Comparison of ENCODE assay signal across 34 cellular contexts in the genomic region with DNA sequence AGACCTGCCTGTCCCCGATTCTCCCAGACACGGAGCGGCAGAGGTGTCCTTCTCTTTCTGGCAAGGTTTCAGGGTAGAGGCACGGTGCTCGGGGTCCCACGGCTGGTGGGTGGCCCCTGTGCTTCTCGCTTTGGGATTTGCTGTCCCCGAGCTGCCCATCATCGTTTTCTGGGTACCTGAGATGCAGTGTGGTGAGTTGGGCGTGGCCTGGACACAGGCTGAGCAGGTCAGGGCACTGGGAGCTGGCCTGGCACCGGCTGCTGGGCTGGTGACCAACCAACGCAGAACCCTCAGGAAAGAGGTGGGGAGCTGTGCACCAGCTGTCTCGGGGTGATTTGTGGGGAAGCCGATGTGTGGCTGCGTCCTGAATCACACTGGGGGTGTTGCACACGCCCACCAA.
"Had no signal": no experiment of that assay in that cellular context is flagged by ENCODE, and none has a peak within 500 bp of the region (broad histone marks: within the 10 kb centered on the region; RNA-seq: fewer than 3 reads in every experiment).

No MANE protein-coding gene starts in this region.

- H3K4me1 Mint-ChIP-seq: activated CD4-positive, alpha-beta T cell treated with anti-CD3 and anti-CD28 coated beads for 36 hours; activated naive CD4-positive, alpha-beta T cell treated with anti-CD3 and anti-CD28 coated beads, Interleukin-2, amount 50 U/mL, for 24 hours; activated naive CD8-positive, alpha-beta T cell treated with anti-CD3 and anti-CD28 coated beads, Interleukin-2, amount 50 U/mL, for 24 hours; central memory CD8-positive, alpha-beta T cell had no signal

- H3K4me1 ChIP-seq: adrenal gland, ascending aorta, esophagus muscularis mucosa, foreskin keratinocyte, gastrocnemius medialis had no signal

- H3K9me3 ChIP-seq: adrenal gland, ascending aorta, esophagus muscularis mucosa, gastrocnemius medialis had no signal

- H3K27ac ChIP-seq: adrenal gland, ascending aorta, brain microvascular endothelial cell, coronary artery, esophagus muscularis mucosa, foreskin keratinocyte, gastrocnemius medialis had no signal

- DNase-seq: activated CD4-positive, alpha-beta memory T cell treated with anti-CD3 and anti-CD28 coated beads for 36 hours; activated CD4-positive, alpha-beta T cell treated with anti-CD3 and anti-CD28 coated beads for 36 hours; activated CD4-positive, alpha-beta T cell treated with anti-CD3 and anti-CD28 coated beads, Interleukin-2, amount 10 ng/mL, durations not matched to agents 24 days and 14 days; activated CD4-positive, CD25-positive, alpha-beta regulatory T cell; activated CD4-positive, CD25-positive, alpha-beta regulatory T cell treated with anti-CD3 and anti-CD28 coated beads, Interleukin-2, amount 50 U/mL, for 72 hours; activated CD8-positive, alpha-beta memory T cell treated with anti-CD3 and anti-CD28 coated beads, Interleukin-2, amount 10 ng/mL, durations not matched to agents 7 days and 5 days; activated CD8-positive, alpha-beta memory T cell treated with anti-CD3 and anti-CD28 coated beads, Interleukin-2, amount 50 U/mL, for 4 hours; activated CD8-positive, alpha-beta T cell treated with anti-CD3 and anti-CD28 coated beads, Interleukin-2, amount 10 ng/mL, durations not matched to agents 7 days and 5 days; activated effector memory CD4-positive, alpha-beta T cell treated with anti-CD3 and anti-CD28 coated beads, Interleukin-2, amount 50 U/mL, for 16 hours; activated naive CD4-positive, alpha-beta T cell treated with anti-CD3 and anti-CD28 coated beads for 36 hours; activated naive CD8-positive, alpha-beta T cell treated with anti-CD3 and anti-CD28 coated beads for 36 hours; activated naive CD8-positive, alpha-beta T cell treated with anti-CD3 and anti-CD28 coated beads, Interleukin-2, amount 50 U/mL, for 24 hours; activated T-cell treated with anti-CD3 and anti-CD28 coated beads, Interleukin-2, amount 50 U/mL, for 1 hour; activated T-cell treated with anti-CD3 and anti-CD28 coated beads, Interleukin-2, amount 50 U/mL, for 48 hours; adrenal gland; brain microvascular endothelial cell; effector CD4-positive, alpha-beta T cell; effector memory CD8-positive, alpha-beta T cell; erythroblast; foreskin keratinocyte; gastrocnemius medialis; head of caudate nucleus; T-cell; T1000 had no signal

- H3K4me3 Mint-ChIP-seq: activated CD4-positive, alpha-beta memory T cell treated with anti-CD3 and anti-CD28 coated beads for 36 hours; activated CD4-positive, alpha-beta T cell treated with anti-CD3 and anti-CD28 coated beads for 36 hours; activated CD4-positive, alpha-beta T cell treated with anti-CD3 and anti-CD28 coated beads, Interleukin-2, amount 10 ng/mL, durations not matched to agents 24 days and 14 days; activated CD8-positive, alpha-beta memory T cell treated with anti-CD3 and anti-CD28 coated beads, Interleukin-2, amount 10 ng/mL, durations not matched to agents 7 days and 5 days; activated CD8-positive, alpha-beta T cell treated with anti-CD3 and anti-CD28 coated beads, Interleukin-2, amount 10 ng/mL, durations not matched to agents 7 days and 5 days; activated naive CD4-positive, alpha-beta T cell treated with anti-CD3 and anti-CD28 coated beads for 36 hours; activated naive CD4-positive, alpha-beta T cell treated with anti-CD3 and anti-CD28 coated beads, Interleukin-2, amount 50 U/mL, for 24 hours; activated naive CD8-positive, alpha-beta T cell treated with anti-CD3 and anti-CD28 coated beads for 36 hours; activated naive CD8-positive, alpha-beta T cell treated with anti-CD3 and anti-CD28 coated beads, Interleukin-2, amount 50 U/mL, for 24 hours; activated T-helper 1 cell treated with anti-CD3 and anti-CD28 coated beads, Interleukin-12 subunit alpha, Interleukin-12 subunit beta, Interleukin-2, Interleukin-4 antibody, amounts not matched to agents 30 ng/mL and 10 ng/mL and 1 ng/mL, durations not matched to agents 14 hours and 24 hours and 36 hours; central memory CD8-positive, alpha-beta T cell; dendritic cell treated with granulocyte-macrophage colony-stimulating factor and Interleukin-4, amounts not matched to agents 40 ng/mL and 50 ng/mL, for 4 days; effector memory CD8-positive, alpha-beta T cell; T-cell; T-helper 1 cell treated with Interleukin-12 subunit alpha and Interleukin-12 subunit beta and Interleukin-4 antibody, amounts not matched to agents 30 μg/mL and 1 μg/mL, for 36 hours; T-helper 2 cell treated with Interferon-gamma antibody and Interleukin-4, amounts not matched to agents 5 μg/mL and 100 μg/mL, for 36 hours had no signal

- H3K4me3 ChIP-seq: adrenal gland, ascending aorta, coronary artery, esophagus muscularis mucosa, gastrocnemius medialis had no signal

- H3K27me3 Mint-ChIP-seq: activated CD4-positive, alpha-beta T cell treated with anti-CD3 and anti-CD28 coated beads, Interleukin-2, amount 10 ng/mL, durations not matched to agents 24 days and 14 days; activated CD8-positive, alpha-beta memory T cell treated with anti-CD3 and anti-CD28 coated beads, Interleukin-2, amount 10 ng/mL, durations not matched to agents 7 days and 5 days; activated naive CD4-positive, alpha-beta T cell treated with anti-CD3 and anti-CD28 coated beads, Interleukin-2, amount 50 U/mL, for 24 hours; activated naive CD8-positive, alpha-beta T cell treated with anti-CD3 and anti-CD28 coated beads for 36 hours; dendritic cell treated with granulocyte-macrophage colony-stimulating factor and Interleukin-4, amounts not matched to agents 40 ng/mL and 50 ng/mL, for 4 days; T-cell had no signal

- H3K27me3 ChIP-seq: adrenal gland, ascending aorta, brain microvascular endothelial cell had no signal

- H3K36me3 Mint-ChIP-seq: activated CD4-positive, alpha-beta memory T cell treated with anti-CD3 and anti-CD28 coated beads for 36 hours; activated CD8-positive, alpha-beta memory T cell treated with anti-CD3 and anti-CD28 coated beads, Interleukin-2, amount 10 ng/mL, durations not matched to agents 7 days and 5 days; activated naive CD4-positive, alpha-beta T cell treated with anti-CD3 and anti-CD28 coated beads, Interleukin-2, amount 50 U/mL, for 24 hours; activated naive CD8-positive, alpha-beta T cell treated with anti-CD3 and anti-CD28 coated beads for 36 hours; T-cell had no signal

- H3K27ac Mint-ChIP-seq: activated CD4-positive, alpha-beta memory T cell treated with anti-CD3 and anti-CD28 coated beads for 36 hours; activated CD4-positive, alpha-beta T cell treated with anti-CD3 and anti-CD28 coated beads for 36 hours; activated CD4-positive, alpha-beta T cell treated with anti-CD3 and anti-CD28 coated beads, Interleukin-2, amount 10 ng/mL, durations not matched to agents 24 days and 14 days; activated CD8-positive, alpha-beta memory T cell treated with anti-CD3 and anti-CD28 coated beads, Interleukin-2, amount 10 ng/mL, durations not matched to agents 7 days and 5 days; activated CD8-positive, alpha-beta T cell treated with anti-CD3 and anti-CD28 coated beads, Interleukin-2, amount 10 ng/mL, durations not matched to agents 7 days and 5 days; activated naive CD4-positive, alpha-beta T cell treated with anti-CD3 and anti-CD28 coated beads for 36 hours; activated naive CD4-positive, alpha-beta T cell treated with anti-CD3 and anti-CD28 coated beads, Interleukin-2, amount 50 U/mL, for 24 hours; activated naive CD8-positive, alpha-beta T cell treated with anti-CD3 and anti-CD28 coated beads for 36 hours; activated naive CD8-positive, alpha-beta T cell treated with anti-CD3 and anti-CD28 coated beads, Interleukin-2, amount 50 U/mL, for 24 hours; activated T-helper 1 cell treated with anti-CD3 and anti-CD28 coated beads, Interleukin-12 subunit alpha, Interleukin-12 subunit beta, Interleukin-2, Interleukin-4 antibody, amounts not matched to agents 30 ng/mL and 10 ng/mL and 1 ng/mL, durations not matched to agents 14 hours and 24 hours and 36 hours; activated T-helper 2 cell treated with anti-CD3 and anti-CD28 coated beads, Interferon-gamma antibody, Interleukin-2, Interleukin-4, amounts not matched to agents 10 μg/mL and 5 μg/mL and 100 μg/mL, durations not matched to agents 14 hours and 24 hours and 36 hours; dendritic cell treated with granulocyte-macrophage colony-stimulating factor and Interleukin-4, amounts not matched to agents 40 ng/mL and 50 ng/mL, for 4 days; effector memory CD8-positive, alpha-beta T cell; T-cell; T-helper 1 cell treated with Interleukin-12 subunit alpha and Interleukin-12 subunit beta and Interleukin-4 antibody, amounts not matched to agents 30 μg/mL and 1 μg/mL, for 36 hours; T-helper 2 cell treated with Interferon-gamma antibody and Interleukin-4, amounts not matched to agents 5 μg/mL and 100 μg/mL, for 36 hours had no signal

- H3K9me3 Mint-ChIP-seq: activated CD4-positive, alpha-beta memory T cell treated with anti-CD3 and anti-CD28 coated beads for 36 hours; activated CD4-positive, alpha-beta T cell treated with anti-CD3 and anti-CD28 coated beads, Interleukin-2, amount 10 ng/mL, durations not matched to agents 24 days and 14 days; activated naive CD4-positive, alpha-beta T cell treated with anti-CD3 and anti-CD28 coated beads for 36 hours; activated naive CD4-positive, alpha-beta T cell treated with anti-CD3 and anti-CD28 coated beads, Interleukin-2, amount 50 U/mL, for 24 hours; activated naive CD8-positive, alpha-beta T cell treated with anti-CD3 and anti-CD28 coated beads for 36 hours; activated naive CD8-positive, alpha-beta T cell treated with anti-CD3 and anti-CD28 coated beads, Interleukin-2, amount 50 U/mL, for 24 hours; activated T-helper 1 cell treated with anti-CD3 and anti-CD28 coated beads, Interleukin-12 subunit alpha, Interleukin-12 subunit beta, Interleukin-2, Interleukin-4 antibody, amounts not matched to agents 30 ng/mL and 10 ng/mL and 1 ng/mL, durations not matched to agents 14 hours and 24 hours and 36 hours; activated T-helper 2 cell treated with anti-CD3 and anti-CD28 coated beads, Interferon-gamma antibody, Interleukin-2, Interleukin-4, amounts not matched to agents 10 μg/mL and 5 μg/mL and 100 μg/mL, durations not matched to agents 14 hours and 24 hours and 36 hours; central memory CD8-positive, alpha-beta T cell; dendritic cell treated with granulocyte-macrophage colony-stimulating factor and Interleukin-4, amounts not matched to agents 40 ng/mL and 50 ng/mL, for 4 days; effector memory CD8-positive, alpha-beta T cell; T-cell; T-helper 1 cell treated with Interleukin-12 subunit alpha and Interleukin-12 subunit beta and Interleukin-4 antibody, amounts not matched to agents 30 μg/mL and 1 μg/mL, for 36 hours; T-helper 2 cell treated with Interferon-gamma antibody and Interleukin-4, amounts not matched to agents 5 μg/mL and 100 μg/mL, for 36 hours had no signal

- ATAC-seq: activated CD4-positive, alpha-beta T cell treated with anti-CD3 and anti-CD28 coated beads for 36 hours; activated CD8-positive, alpha-beta memory T cell treated with anti-CD3 and anti-CD28 coated beads, Interleukin-2, amount 10 ng/mL, durations not matched to agents 7 days and 5 days; activated CD8-positive, alpha-beta T cell treated with anti-CD3 and anti-CD28 coated beads, Interleukin-2, amount 10 ng/mL, durations not matched to agents 7 days and 5 days; activated naive CD8-positive, alpha-beta T cell treated with anti-CD3 and anti-CD28 coated beads, Interleukin-2, amount 50 U/mL, for 24 hours; effector memory CD8-positive, alpha-beta T cell; foreskin keratinocyte; gastrocnemius medialis; T-cell had no signal

- H3K36me3 ChIP-seq: adrenal gland, ascending aorta, brain microvascular endothelial cell, esophagus muscularis mucosa, gastrocnemius medialis had no signal
